10 cellular contexts compared by ENCODE assay signal in genomic region chr1:226827458-226827857, GRCh38. TPM values are rescaled to one million over a fixed set of nuclear protein-coding genes. Genes with fewer than 3 reads are reported as not detected.
A peak's percentile ranks its signal among the peaks of the same experiment; 100 is the strongest.
DNase-seq lines count a peak whose midpoint lies in the region; ATAC-seq, FAIRE-seq and TF ChIP-seq lines count a peak whose summit lies in the region.
"Had no signal": no experiment of that assay in that cellular context is flagged by ENCODE, and none has a peak within 500 bp of the region (broad histone marks: within the 10 kb centered on the region; RNA-seq: fewer than 3 reads in every experiment).

No MANE protein-coding gene starts in this region.

- H3K4me3 ChIP-seq in endothelial cell of umbilical vein (replicated peaks in 1 of 3; ENCODE audit: insufficient read depth in 1 of 3, low read depth in 1 of 3, low read length in 3 of 3): no peak overlapping the region
- no peak overlapping the region for H3K4me3 ChIP-seq in pancreas
- H3K4me3 ChIP-seq: HAP-1 had no signal

- no peaks in the 10 kb centered on the region for H3K9me3 Mint-ChIP-seq in T-cell

- peak overlapping the region; percentile 94 for H2AFZ ChIP-seq in endothelial cell of umbilical vein (ENCODE audit: low read depth, low read length)

- CTCF ChIA-PET in T-cell (lab: Charles Lee) (interaction anchor here (0.7 to 2.0 kb wide), 14 partner anchors 10 to 204 kb away, joined by 3 to 11 read pairs (median 4); partner anchors contain the start of gene ITPKB (in 2 of the 2)), endothelial cell of umbilical vein (lab: Charles Lee) (interaction anchor here (0.9 to 5.6 kb wide), 22 partner anchors 11 to 609 kb away, joined by 3 to 85 read pairs (median 4); partner anchors contain the start of gene ITPKB)

- 80 to 81% methylated on average over 11 of the region's 11 CpGs for WGBS in pancreas, 2 donors

- no peaks in the 10 kb centered on the region for H3K27me3 Mint-ChIP-seq in T-cell

- H3K27me3 ChIP-seq in endothelial cell of umbilical vein (ENCODE audit: control insufficient read depth in 2 of 2, insufficient read depth in 2 of 2, low read length in 2 of 2) (peaks cover 0 to 4% of the 10 kb centered on the region in 2 experiments), pancreas (no peaks in the 10 kb centered on the region)

- BruUV-seq in endothelial cell of umbilical vein (replicated peaks; lab: Mats Ljungman, UMichigan): TSS peak; percentile 50

- intact Hi-C loops in endothelial cell of umbilical vein (cut with micrococcal nuclease): no loop called here
- intact Hi-C loops in pancreas (cut with DNase I): loop anchor here in 2 of 3 donors (2.0 to 10.0 kb wide), 2 partner anchors 191 to 193 kb away; no protein-coding TSS in a partner anchor

- TF ChIP-seq CTCF in endothelial cell of umbilical vein (IDR thresholded peaks at IDR 0.05; ENCODE audit: extremely low read depth in 1 of 2, insufficient read depth in 1 of 2, low read depth in 1 of 2, low read length in 2 of 2) (no peak), pancreas (IDR thresholded peaks at IDR 0.05) (no peak)

- H3K36me3 ChIP-seq in endothelial cell of umbilical vein (ENCODE audit: control insufficient read depth in 2 of 2, extremely low read depth in 1 of 2, insufficient read depth in 2 of 2, low read length in 2 of 2): no peaks in the 10 kb centered on the region
- no peaks in the 10 kb centered on the region for H3K36me3 ChIP-seq in pancreas
- H3K36me3 ChIP-seq: HAP-1 had no signal

- peak overlapping the region in 1 of 3 donors; percentile 65 for H3K4me3 Mint-ChIP-seq in T-cell

- peak overlapping the region; percentile 77 for H3K9ac ChIP-seq in endothelial cell of umbilical vein (replicated peaks; ENCODE audit: extremely low read depth, insufficient read depth, low read length)

- H3K4me2 ChIP-seq in endothelial cell of umbilical vein (ENCODE audit: insufficient read depth, low read length): peak overlapping the region; percentile 25

- H4K20me1 ChIP-seq in endothelial cell of umbilical vein (replicated peaks; ENCODE audit: control insufficient read depth, extremely low read depth, insufficient read depth, low read length): no peaks in the 10 kb centered on the region

- DNase-seq in GDM1 (lab: John Stamatoyannopoulos, UW) (peak; percentile 44), T-cell (peak in 5 of 34 experiments; percentile 2 to 20 (median 17)), endothelial cell of umbilical vein (ENCODE audit: low read depth, low spot score) (no peak), pancreas (peak in 3 of 6 donors; percentile 16 to 37 (median 25)), GM19239 (ENCODE audit: insufficient read length, low spot score) (no peak), HCEC 1CT (no peak), urothelium cell line (ENCODE audit: low spot score) (no peak)

- no peaks in the 10 kb centered on the region for H3K79me2 ChIP-seq in endothelial cell of umbilical vein (ENCODE audit: control insufficient read depth, insufficient read depth, low read length)

- ATAC-seq in T-cell (replicated peaks in 1 of 4) (peak in 2 of 4 experiments; percentile 28 to 42), pancreas (peak in 3 of 4 donors; percentile 24 to 48 (median 46)), GM21737 (IDR thresholded peaks at IDR 0.05; ENCODE audit: unreplicated experiment) (no peak)

- peaks cover 22 to 44% (median 23%) of the 10 kb centered on the region in 3 donors for H3K4me1 Mint-ChIP-seq in T-cell

- TF ChIP-seq POLR2A in endothelial cell of umbilical vein (IDR thresholded peaks at IDR 0.05; ENCODE audit: low read depth, low read length): no peak

- H3K27ac ChIP-seq in endothelial cell of umbilical vein (ENCODE audit: insufficient read depth, low read depth, low read length): peak overlapping the region; percentile 90
- no peak overlapping the region for H3K27ac ChIP-seq in pancreas

- no peaks in the 10 kb centered on the region for H3K36me3 Mint-ChIP-seq in T-cell

- dilution Hi-C loops in endothelial cell of umbilical vein (cut with MboI; ENCODE audit: extremely low pct_ligation_motif_present, low sequenced_read_pairs): no loop called here

- no peak for FAIRE-seq in endothelial cell of umbilical vein (lab: Jason Lieb, UNC)
- no peak for FAIRE-seq in pancreas (lab: Jason Lieb, UNC)
- FAIRE-seq in GM19239 (lab: Jason Lieb, UNC): no peak
- FAIRE-seq in urothelium cell line (lab: Jason Lieb, UNC): no peak
- FAIRE-seq: bronchial epithelial cell had no signal

- POLR2A ChIA-PET in T-cell (lab: Charles Lee): no interaction called here
- POLR2A ChIA-PET in endothelial cell of umbilical vein (lab: Charles Lee): interaction anchor here (0.8 kb wide), 1 partner anchor 113 kb away, joined by 3 read pairs; the partner anchor contains the start of gene COQ8A

- H3K4me1 ChIP-seq in endothelial cell of umbilical vein (ENCODE audit: control insufficient read depth, extremely low read depth, insufficient read depth, low read length) (peaks cover 6% of the 10 kb centered on the region), pancreas (no peaks in the 10 kb centered on the region)

- H3K27ac Mint-ChIP-seq in T-cell: peak overlapping the region; percentile 49 to 79

- no peaks in the 10 kb centered on the region for H3K9me1 ChIP-seq in endothelial cell of umbilical vein (replicated peaks; ENCODE audit: control insufficient read depth, extremely low read depth, insufficient read depth, low read length)

- H3K9me3 ChIP-seq in endothelial cell of umbilical vein (replicated peaks; ENCODE audit: control insufficient read depth, insufficient read depth, low read length) (no peaks in the 10 kb centered on the region), pancreas (no peaks in the 10 kb centered on the region)
- H3K9me3 ChIP-seq: HAP-1 had no signal

TF ChIP-seq in endothelial cell of umbilical vein, 7 proteins besides CTCF, POLR2A, EP300 and RAD21:
- TF ChIP-seq GATA2 (IDR thresholded peaks at IDR 0.05; ENCODE audit: insufficient read depth, insufficient read length, low read depth, low read length): no peak
- no peak for TF ChIP-seq EZH2 (IDR thresholded peaks at IDR 0.05; ENCODE audit: borderline replicate concordance, low read depth, low read length, severe bottlenecking)
- no peak for TF ChIP-seq MYC (IDR thresholded peaks at IDR 0.05; ENCODE audit: low read depth, low read length)

RNA-seq across cellular contexts. Expression of gene PSEN2, which starts 43.0 kb away (rescaled TPM):
- total RNA-seq in T-cell: 1 to 10 TPM; 1.9 to 5.6 (median 4.0) TPM
- total RNA-seq in endothelial cell of umbilical vein: 12.5 and 17.1 TPM in 2 replicates
- polyA plus RNA-seq in endothelial cell of umbilical vein: 18.1 and 19.3 TPM in 2 replicates
- polyA plus RNA-seq in endothelial cell of umbilical vein (2011; cell fraction: cytosol; rRNA removed): 10.4 TPM in 2 replicates
- polyA plus RNA-seq in endothelial cell of umbilical vein (2011; cell fraction: nucleus; rRNA removed): 18.3 and 19.6 TPM in 2 replicates
- polyA plus RNA-seq in endothelial cell of umbilical vein (2012): 7.9 and 9.5 TPM in 2 replicates
- polyA minus RNA-seq in endothelial cell of umbilical vein: 23.9 and 29.4 TPM in 2 replicates
- 14.2 TPM for polyA minus RNA-seq in endothelial cell of umbilical vein (2011; cell fraction: cytosol; rRNA and poly(A)+ RNA removed)
- polyA minus RNA-seq in endothelial cell of umbilical vein (2011; cell fraction: nucleus; rRNA and poly(A)+ RNA removed): 11.6 and 11.8 TPM in 2 replicates
- total RNA-seq in pancreas: 10 to 100 TPM; 36.5 to 70.2 (median 44.1) TPM
- 10 to 100 TPM; 31.4 to 37.1 TPM for polyA plus RNA-seq in pancreas
